9 cellular contexts compared by ENCODE assay signal in the genomic region with DNA sequence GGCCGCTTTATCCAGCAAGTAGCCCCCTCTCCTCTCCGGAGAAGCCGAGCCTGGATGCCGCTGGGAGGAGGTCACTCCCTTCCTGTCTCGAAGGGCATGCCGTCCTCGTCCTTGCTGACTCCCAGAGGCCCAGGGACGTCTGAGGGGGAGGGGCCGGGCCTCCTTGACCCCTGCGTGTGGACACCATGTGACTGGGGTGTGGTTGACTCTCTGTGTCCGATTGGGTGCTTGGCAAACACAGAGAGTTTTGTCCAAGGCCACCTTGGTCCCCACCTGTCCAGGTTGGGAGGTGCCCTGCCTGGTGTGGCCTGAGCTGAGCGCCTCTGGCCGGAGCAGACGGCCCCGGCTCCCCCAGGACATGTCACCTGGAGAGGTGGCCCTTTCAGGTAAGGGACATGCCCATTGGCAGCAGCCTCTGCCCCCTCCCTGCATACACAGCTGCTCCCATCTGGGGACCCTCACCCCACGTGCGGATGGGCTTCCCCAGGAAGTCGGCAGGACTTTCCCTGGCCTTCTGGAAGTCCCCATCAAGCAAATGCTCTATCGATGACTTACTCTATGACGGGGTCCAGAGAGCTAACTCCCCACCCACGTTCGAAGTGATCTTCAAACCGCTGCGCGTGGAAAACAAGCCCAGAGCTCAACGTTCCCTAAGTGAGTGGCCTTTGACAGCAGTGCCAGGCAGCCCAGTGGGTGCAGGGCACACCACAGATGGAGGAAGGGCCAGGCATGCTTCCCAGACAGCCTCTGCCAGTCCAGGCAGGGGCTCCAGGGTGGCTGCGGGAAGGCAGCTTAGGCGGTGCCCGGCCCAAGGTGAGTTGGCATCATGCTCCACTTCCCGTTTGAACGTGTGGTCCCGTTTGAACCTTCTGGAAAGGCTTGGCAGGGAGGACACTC. TPM values are rescaled to one million over a fixed set of nuclear protein-coding genes. Genes with fewer than 3 reads are reported as not detected.
DNase-seq lines count a peak whose midpoint lies in the region; ATAC-seq, FAIRE-seq and TF ChIP-seq lines count a peak whose summit lies in the region.
"Had no signal": no experiment of that assay in that cellular context is flagged by ENCODE, and none has a peak within 500 bp of the region (broad histone marks: within the 10 kb centered on the region; RNA-seq: fewer than 3 reads in every experiment).

A gene (plus strand): TSS at position 634 of the 897 bp plus-strand sequence. CDS start 1,912 bp downstream, outside the sequence.

- TF ChIP-seq CTCF in esophagus squamous epithelium (IDR thresholded peaks at IDR 0.05) = no peak

- no peaks in the 10 kb centered on the region for H3K9me3 Mint-ChIP-seq in stimulated activated effector memory CD8-positive, alpha-beta T cell treated with anti-CD3 and anti-CD28 coated beads, Interleukin-12 subunit alpha, Interleukin-12 subunit beta, amount 100 ng/mL, for 72 hours

- DNase-seq in GM12892 (ENCODE audit: insufficient read length) (peak; percentile 44), esophagus squamous epithelium (lab: John Stamatoyannopoulos, UW) (no peak), NCI-H2171 (lab: John Stamatoyannopoulos, UW) (no peak), NCI-H2107 (lab: John Stamatoyannopoulos, UW) (no peak), GF-D8 (lab: John Stamatoyannopoulos, UW) (no peak)
- no peak for DNase-seq in stimulated activated effector memory CD8-positive, alpha-beta T cell treated with anti-CD3 and anti-CD28 coated beads, Interleukin-12 subunit alpha, Interleukin-12 subunit beta, amount 100 ng/mL, for 72 hours (ENCODE audit: low spot score in 2 of 2)
- DNase-seq: EL had no signal

- peaks cover 15 to 43% (median 15%) of the 10 kb centered on the region in 3 donors for H3K4me1 ChIP-seq in esophagus squamous epithelium

- H3K36me3 ChIP-seq in esophagus squamous epithelium = no peaks in the 10 kb centered on the region

- no peak within 1 kb of the TSS for H3K4me3 Mint-ChIP-seq in stimulated activated effector memory CD8-positive, alpha-beta T cell treated with anti-CD3 and anti-CD28 coated beads, Interleukin-12 subunit alpha, Interleukin-12 subunit beta, amount 100 ng/mL, for 72 hours

- TF ChIP-seq POLR2A in GM12892 (IDR thresholded peaks at IDR 0.05; ENCODE audit: low read depth, low read length) = peak; percentile 69
- TF ChIP-seq POLR2A in esophagus squamous epithelium (IDR thresholded peaks at IDR 0.05) = no peak

- no peak within 1 kb of the TSS for H3K4me3 ChIP-seq in esophagus squamous epithelium

- H3K27me3 ChIP-seq in esophagus squamous epithelium = peaks cover 0 to 24% (median 0%) of the 10 kb centered on the region in 4 donors

- peaks cover 7% of the 10 kb centered on the region for H3K4me1 Mint-ChIP-seq in stimulated activated effector memory CD8-positive, alpha-beta T cell treated with anti-CD3 and anti-CD28 coated beads, Interleukin-12 subunit alpha, Interleukin-12 subunit beta, amount 100 ng/mL, for 72 hours

- WGBS in esophagus squamous epithelium, 2 donors = 55 to 92% methylated on average over 4 of the region's 32 CpGs

- H3K9me3 ChIP-seq in esophagus squamous epithelium = no peaks in the 10 kb centered on the region

- ATAC-seq in HG02798 (IDR thresholded peaks at IDR 0.05; ENCODE audit: poor library complexity, unreplicated experiment) (peak; percentile 38), HG03442 (IDR thresholded peaks at IDR 0.05; ENCODE audit: unreplicated experiment) (no peak)
- ATAC-seq in stimulated activated effector memory CD8-positive, alpha-beta T cell treated with anti-CD3 and anti-CD28 coated beads, Interleukin-12 subunit alpha, Interleukin-12 subunit beta, amount 100 ng/mL, for 72 hours = peak; percentile 42

- intact Hi-C loops in esophagus squamous epithelium (cut with DNase I) = no loop called here

- FAIRE-seq in GM12892 (lab: Jason Lieb, UNC) = no peak

- H3K27ac ChIP-seq in esophagus squamous epithelium = peak within 1 kb of the TSS in 3 of 4 donors; percentile 31 to 53 (median 39)

- H3K27ac Mint-ChIP-seq in stimulated activated effector memory CD8-positive, alpha-beta T cell treated with anti-CD3 and anti-CD28 coated beads, Interleukin-12 subunit alpha, Interleukin-12 subunit beta, amount 100 ng/mL, for 72 hours = peak within 1 kb of the TSS; percentile 16

- no peaks in the 10 kb centered on the region for H3K36me3 Mint-ChIP-seq in stimulated activated effector memory CD8-positive, alpha-beta T cell treated with anti-CD3 and anti-CD28 coated beads, Interleukin-12 subunit alpha, Interleukin-12 subunit beta, amount 100 ng/mL, for 72 hours

RNA-seq across cellular contexts. Expression of the gene that starts here (rescaled TPM):
- polyA plus RNA-seq in GM12892 (2012; ENCODE audit: missing spikeins) = 4.6 TPM
- under 1 TPM in 2 of 4 donors, not detected in 2; 0.15 to 0.19 TPM for total RNA-seq in esophagus squamous epithelium
